Comparison of ENCODE assay signal across 8 cellular contexts in genomic region chr2:182077451-182078142, GRCh38.
DNase-seq lines count a peak whose midpoint lies in the region; ATAC-seq and TF ChIP-seq lines count a peak whose summit lies in the region.

No MANE protein-coding gene starts in this region.

- ATAC-seq in GM18517 (IDR thresholded peaks at IDR 0.05; ENCODE audit: unreplicated experiment) = peak; percentile 62
- peak; percentile 60 for ATAC-seq in HG03378 (IDR thresholded peaks at IDR 0.05; ENCODE audit: unreplicated experiment)
- peak; percentile 82 for ATAC-seq in WTC11
- peak; percentile 91 to 98 for ATAC-seq in left cardiac atrium
- peak; percentile 97 for ATAC-seq in sciatic nerve

- peak overlapping the region; percentile 67 for H3K27ac ChIP-seq in C4-2B

- POLR2A ChIA-PET in WTC11 (lab: Charles Lee) = no interaction called here

- CTCF ChIA-PET in WTC11 (lab: Charles Lee) = interaction anchor here (0.6 to 1.7 kb wide), 8 partner anchors 9 to 420 kb away, joined by 3 to 12 read pairs (median 4); no protein-coding TSS in a partner anchor

- peaks cover 8% of the 10 kb centered on the region for H3K4me1 Mint-ChIP-seq in WTC11

- H3K27me3 Mint-ChIP-seq in WTC11 (ENCODE audit: low read depth) = no peaks in the 10 kb centered on the region

- TF ChIP-seq CTCF in C4-2B (conservative IDR thresholded peaks at IDR 0.05) (peak; percentile 83), WTC11 (IDR thresholded peaks at IDR 0.05) (peak; percentile 43)

- H3K36me3 Mint-ChIP-seq in WTC11 = no peaks in the 10 kb centered on the region

- no peaks in the 10 kb centered on the region for H3K9me3 Mint-ChIP-seq in WTC11

- H3K27ac Mint-ChIP-seq in WTC11 = no peak overlapping the region

- intact Hi-C loops in left cardiac atrium (cut with DNase I) (loop anchor here (2.0 to 10.0 kb wide), 4 partner anchors 105 to 335 kb away; partner anchors contain the start of gene ITPRID2 (in 1 of the 2)), sciatic nerve (cut with DNase I) (loop anchor here (10.0 kb wide), 1 partner anchor 333 kb away; no protein-coding TSS in a partner anchor)

- peak; percentile 77 for DNase-seq in NCI-H2196 treated with DMSO at 0.1 percent for 48 hours (lab: John Stamatoyannopoulos, UW; ENCODE audit: unreplicated experiment)
- DNase-seq in WTC11 (ENCODE audit: low spot score) = peak; percentile 14
- no peak for DNase-seq in left cardiac atrium
- DNase-seq in sciatic nerve (ENCODE audit: low spot score) = no peak
- DNase-seq in occipital lobe (lab: John Stamatoyannopoulos, UW) = no peak

- no peak overlapping the region for H3K4me3 Mint-ChIP-seq in WTC11

TF ChIP-seq in WTC11, 78 proteins besides CTCF, POLR2A, EP300 and RAD21:
- no peak for TF ChIP-seq SMAD4 (CRISPR knock-in tag; IDR thresholded peaks at IDR 0.05)
- TF ChIP-seq SP1 (CRISPR knock-in tag; conservative IDR thresholded peaks at IDR 0.05) = no peak
- TF ChIP-seq ZNF138 (CRISPR knock-in tag; conservative IDR thresholded peaks at IDR 0.05) = no peak
- no peak for TF ChIP-seq ZNF423 (CRISPR knock-in tag; IDR thresholded peaks at IDR 0.05)
- TF ChIP-seq RORB (CRISPR knock-in tag; IDR thresholded peaks at IDR 0.05) = no peak
- no peak for TF ChIP-seq FOXP4 (CRISPR knock-in tag; IDR thresholded peaks at IDR 0.05)
- TF ChIP-seq TEAD1 (CRISPR knock-in tag; IDR thresholded peaks at IDR 0.05) = no peak
- TF ChIP-seq SOX15 (CRISPR knock-in tag; IDR thresholded peaks at IDR 0.05) = no peak
- TF ChIP-seq ZBTB21 (CRISPR knock-in tag; IDR thresholded peaks at IDR 0.05; ENCODE audit: borderline replicate concordance) = no peak
- TF ChIP-seq ARID4B (CRISPR knock-in tag; IDR thresholded peaks at IDR 0.05; ENCODE audit: borderline replicate concordance) = no peak
- no peak for TF ChIP-seq E2F5 (CRISPR knock-in tag; IDR thresholded peaks at IDR 0.05)
- TF ChIP-seq STAT6 (CRISPR knock-in tag; conservative IDR thresholded peaks at IDR 0.05; ENCODE audit: low read depth) = no peak
- no peak for TF ChIP-seq ZNF281 (CRISPR knock-in tag; IDR thresholded peaks at IDR 0.05)
- no peak for TF ChIP-seq RELA (CRISPR knock-in tag; IDR thresholded peaks at IDR 0.05; ENCODE audit: borderline replicate concordance)
- no peak for TF ChIP-seq NFYB (CRISPR knock-in tag; conservative IDR thresholded peaks at IDR 0.05; ENCODE audit: low read depth)

Comparison
In these comparisons a context has a peak if more than half of its experiments do, and no peak if none do; other contexts are left out.
1. DNase-seq: peak in NCI-H2196 treated with DMSO at 0.1 percent for 48 hours (single experiment) and WTC11 (single experiment); none in left cardiac atrium (single experiment), sciatic nerve (single experiment) and occipital lobe (single experiment).
2. Peak in every context shown above with its lines, with median percentiles within 50 percentile points of each other: ATAC-seq.